Comparison of ENCODE assay signal across 14 cellular contexts in genomic region chr6:42140756-42141602, GRCh38. TPM values are rescaled to one million over a fixed set of nuclear protein-coding genes. Genes with fewer than 3 reads are reported as not detected.
DNase-seq lines count a peak whose midpoint lies in the region; ATAC-seq and TF ChIP-seq lines count a peak whose summit lies in the region.
"Had no signal": no experiment of that assay in that cellular context is flagged by ENCODE, and none has a peak within 500 bp of the region (broad histone marks: within the 10 kb centered on the region; RNA-seq: fewer than 3 reads in every experiment).

No MANE protein-coding gene starts in this region.

- H3K79me2 ChIP-seq in trophoblast cell (ENCODE audit: control insufficient read depth, insufficient read depth, low read length, poor library complexity), result peaks cover 12% of the 10 kb centered on the region

- no peak for TF ChIP-seq CTCF in uterus (IDR thresholded peaks at IDR 0.05)

- H3K23ac ChIP-seq in trophoblast cell (ENCODE audit: low read length), result no peak overlapping the region

- H3K79me1 ChIP-seq in trophoblast cell (ENCODE audit: low read length), result peaks cover 17% of the 10 kb centered on the region

- no peak overlapping the region for H3K14ac ChIP-seq in trophoblast cell (ENCODE audit: low read length)

- no peak overlapping the region for H4K8ac ChIP-seq in trophoblast cell (ENCODE audit: low read depth, low read length)

- DNase-seq in T-helper 17 cell (no peak), left ventricle myocardium superior (peak; percentile 44), trophoblast cell (peak in 1 of 2 donors; percentile 11), uterus (no peak)
- DNase-seq in activated T-helper 1 cell treated with anti-CD3 and anti-CD28 coated beads, Interleukin-12 subunit alpha, Interleukin-12 subunit beta, Interleukin-2, Interleukin-4 antibody, amounts not matched to agents 30 ng/mL and 10 ng/mL and 1 ng/mL, durations not matched to agents 14 hours and 24 hours and 36 hours (ENCODE audit: low spot score), result no peak
- DNase-seq: cortex of kidney; left cardiac atrium; stimulated activated CD4-positive, alpha-beta T cell treated with anti-CD3 and anti-CD28 coated beads, Interleukin-1b, Interleukin-23, amount 100 ng/mL, for 48 hours had no signal

- H2BK120ac ChIP-seq in trophoblast cell (ENCODE audit: insufficient read depth, low read length, poor library complexity), result no peak overlapping the region

- no peak overlapping the region for H2AK5ac ChIP-seq in trophoblast cell (ENCODE audit: low read length)

- no peak overlapping the region for H3K18ac ChIP-seq in trophoblast cell (ENCODE audit: low read length)

- no peak overlapping the region for H4K12ac ChIP-seq in trophoblast cell (ENCODE audit: low read depth, low read length)

- H3K9ac ChIP-seq in ES-I3 (ENCODE audit: low read depth, low read length) (peak overlapping the region; percentile 73), trophoblast cell (ENCODE audit: low read length) (peak overlapping the region; percentile 23)

- H3K4ac ChIP-seq in trophoblast cell (ENCODE audit: low read depth, low read length), result peak overlapping the region; percentile 71

- no CpG with 5 or more reads among the region's 9 CpGs for WGBS in trophoblast cell (ENCODE audit: extremely low coverage, insufficient coverage, insufficient read length)

- H3K27me3 ChIP-seq in trophoblast cell (ENCODE audit: insufficient read depth, low read length) (no peaks in the 10 kb centered on the region), uterus (peaks cover 0 to 3% of the 10 kb centered on the region in 2 donors)
- H3K27me3 ChIP-seq: SJSA1 had no signal

- H3K27ac ChIP-seq in trophoblast cell (ENCODE audit: low read depth, low read length) (no peak overlapping the region), uterus (no peak overlapping the region)
- H3K27ac ChIP-seq: SJSA1 had no signal

- peaks cover 6% of the 10 kb centered on the region for H3K36me3 Mint-ChIP-seq in T-helper 17 cell (ENCODE audit: low read depth)
- H3K36me3 Mint-ChIP-seq in activated T-helper 1 cell treated with anti-CD3 and anti-CD28 coated beads, Interleukin-12 subunit alpha, Interleukin-12 subunit beta, Interleukin-2, Interleukin-4 antibody, amounts not matched to agents 30 ng/mL and 10 ng/mL and 1 ng/mL, durations not matched to agents 14 hours and 24 hours and 36 hours (ENCODE audit: low read depth), result no peaks in the 10 kb centered on the region

- H3K36me3 ChIP-seq in ES-I3 (ENCODE audit: insufficient read depth, low read length) (no peaks in the 10 kb centered on the region), trophoblast cell (ENCODE audit: control insufficient read depth in 1 of 2, insufficient read depth in 2 of 2, low read length in 2 of 2) (no peaks in the 10 kb centered on the region), uterus (no peaks in the 10 kb centered on the region)
- H3K36me3 ChIP-seq: SJSA1 had no signal

- peaks cover 6% of the 10 kb centered on the region for H3K4me1 Mint-ChIP-seq in T-helper 17 cell
- peaks cover 14% of the 10 kb centered on the region for H3K4me1 Mint-ChIP-seq in activated T-helper 1 cell treated with anti-CD3 and anti-CD28 coated beads, Interleukin-12 subunit alpha, Interleukin-12 subunit beta, Interleukin-2, Interleukin-4 antibody, amounts not matched to agents 30 ng/mL and 10 ng/mL and 1 ng/mL, durations not matched to agents 14 hours and 24 hours and 36 hours (ENCODE audit: low read depth)

- H2BK12ac ChIP-seq in trophoblast cell (ENCODE audit: low read length), result no peak overlapping the region

- H3K27ac Mint-ChIP-seq in T-helper 17 cell, result no peak overlapping the region
- no peak overlapping the region for H3K27ac Mint-ChIP-seq in activated T-helper 1 cell treated with anti-CD3 and anti-CD28 coated beads, Interleukin-12 subunit alpha, Interleukin-12 subunit beta, Interleukin-2, Interleukin-4 antibody, amounts not matched to agents 30 ng/mL and 10 ng/mL and 1 ng/mL, durations not matched to agents 14 hours and 24 hours and 36 hours

- no peak overlapping the region for H4K91ac ChIP-seq in trophoblast cell (ENCODE audit: low read depth, low read length)

- intact Hi-C loops in left ventricle myocardium superior (cut with micrococcal nuclease) (no loop called here), uterus (cut with DNase I; ENCODE audit: low total_unique reads) (no loop called here)
- intact Hi-C loops in activated T-helper 1 cell treated with anti-CD3 and anti-CD28 coated beads, Interleukin-12 subunit alpha, Interleukin-12 subunit beta, Interleukin-2, Interleukin-4 antibody, amounts not matched to agents 30 ng/mL and 10 ng/mL and 1 ng/mL, durations not matched to agents 14 hours and 24 hours and 36 hours (cut with micrococcal nuclease), result no loop called here

- peaks cover 49% of the 10 kb centered on the region for H3K27me3 Mint-ChIP-seq in T-helper 17 cell
- peaks cover 38% of the 10 kb centered on the region for H3K27me3 Mint-ChIP-seq in activated T-helper 1 cell treated with anti-CD3 and anti-CD28 coated beads, Interleukin-12 subunit alpha, Interleukin-12 subunit beta, Interleukin-2, Interleukin-4 antibody, amounts not matched to agents 30 ng/mL and 10 ng/mL and 1 ng/mL, durations not matched to agents 14 hours and 24 hours and 36 hours (ENCODE audit: insufficient read depth)

- H3K4me2 ChIP-seq in trophoblast cell (ENCODE audit: low read length), result peak overlapping the region; percentile 91

- H2AFZ ChIP-seq in trophoblast cell (ENCODE audit: insufficient read depth, low read length, poor library complexity), result no peak overlapping the region

- ATAC-seq in T-helper 17 cell (no peak), left ventricle myocardium superior (no peak), GM19395 (IDR thresholded peaks at IDR 0.05; ENCODE audit: unreplicated experiment) (no peak), GM21447 (IDR thresholded peaks at IDR 0.05; ENCODE audit: unreplicated experiment) (no peak)

- H3K9me3 ChIP-seq in ES-I3 (ENCODE audit: control insufficient read depth, insufficient read depth, low read length), result no peaks in the 10 kb centered on the region
- H3K9me3 ChIP-seq in T-helper 17 cell (ENCODE audit: control insufficient read depth, low read length, poor library complexity, severe bottlenecking), result no peaks in the 10 kb centered on the region
- no peaks in the 10 kb centered on the region for H3K9me3 ChIP-seq in trophoblast cell (ENCODE audit: insufficient read depth, low read depth, low read length)
- H3K9me3 ChIP-seq in uterus, result no peaks in the 10 kb centered on the region
- H3K9me3 ChIP-seq: SJSA1 had no signal

- peak overlapping the region; percentile 15 for H3K4me3 Mint-ChIP-seq in T-helper 17 cell
- no peak overlapping the region for H3K4me3 Mint-ChIP-seq in activated T-helper 1 cell treated with anti-CD3 and anti-CD28 coated beads, Interleukin-12 subunit alpha, Interleukin-12 subunit beta, Interleukin-2, Interleukin-4 antibody, amounts not matched to agents 30 ng/mL and 10 ng/mL and 1 ng/mL, durations not matched to agents 14 hours and 24 hours and 36 hours

- peaks cover 40% of the 10 kb centered on the region for H3K4me1 ChIP-seq in ES-I3 (ENCODE audit: insufficient read depth, low read length)
- H3K4me1 ChIP-seq in trophoblast cell (ENCODE audit: control insufficient read depth in 1 of 2, insufficient read depth in 2 of 2, low read length in 2 of 2), result peaks cover 18 to 26% of the 10 kb centered on the region in 2 experiments
- peaks cover 0 to 8% of the 10 kb centered on the region in 2 donors for H3K4me1 ChIP-seq in uterus

- peak overlapping the region; percentile 79 for H3K4me3 ChIP-seq in trophoblast cell (ENCODE audit: low read depth, low read length)
- no peak overlapping the region for H3K4me3 ChIP-seq in uterus
- H3K4me3 ChIP-seq: SJSA1 had no signal

- no peaks in the 10 kb centered on the region for H3K9me3 Mint-ChIP-seq in activated T-helper 1 cell treated with anti-CD3 and anti-CD28 coated beads, Interleukin-12 subunit alpha, Interleukin-12 subunit beta, Interleukin-2, Interleukin-4 antibody, amounts not matched to agents 30 ng/mL and 10 ng/mL and 1 ng/mL, durations not matched to agents 14 hours and 24 hours and 36 hours

- no peak overlapping the region for H2BK5ac ChIP-seq in trophoblast cell (ENCODE audit: low read depth, low read length, poor library complexity)

- TF ChIP-seq POLR2A in uterus (IDR thresholded peaks at IDR 0.05), result no peak

RNA-seq across cellular contexts. Expression of gene C6orf132, which starts 1.4 kb away (rescaled TPM):
- total RNA-seq in T-helper 17 cell, result not detected
- total RNA-seq in left ventricle myocardium superior, result 2.2 TPM
- polyA plus RNA-seq in trophoblast cell (2013), result 12.8 and 13.7 TPM in 2 replicates
- total RNA-seq in uterus, result 1 to 10 TPM in 2 of 4 donors, under 1 TPM in 1, not detected in 1; 0.91 to 2.4 (median 1.0) TPM
- 0.18 and 0.20 TPM in 2 replicates for total RNA-seq in activated T-helper 1 cell treated with anti-CD3 and anti-CD28 coated beads, Interleukin-12 subunit alpha, Interleukin-12 subunit beta, Interleukin-2, Interleukin-4 antibody, amounts not matched to agents 30 ng/mL and 10 ng/mL and 1 ng/mL, durations not matched to agents 14 hours and 24 hours and 36 hours
- total RNA-seq: Daoy, SJSA1 had no signal

RNA-seq across cellular contexts. Expression of gene GUCA1A, which starts 32.2 kb away (rescaled TPM):
- total RNA-seq in T-helper 17 cell (not detected), left ventricle myocardium superior (not detected), uterus (under 1 TPM in 1 of 4 donors, not detected in 3; 0.83 TPM)
- polyA plus RNA-seq in trophoblast cell (2013), result 1.2 and 1.7 TPM in 2 replicates
- not detected in 2 replicates for total RNA-seq in activated T-helper 1 cell treated with anti-CD3 and anti-CD28 coated beads, Interleukin-12 subunit alpha, Interleukin-12 subunit beta, Interleukin-2, Interleukin-4 antibody, amounts not matched to agents 30 ng/mL and 10 ng/mL and 1 ng/mL, durations not matched to agents 14 hours and 24 hours and 36 hours
- total RNA-seq: Daoy, left cardiac atrium, M059J, SJSA1 had no signal

RNA-seq across cellular contexts. Expression of gene GUCA1B, which starts 53.8 kb away (rescaled TPM):
- total RNA-seq in T-helper 17 cell (1 to 10 TPM; 1.5 to 2.2 TPM), left ventricle myocardium superior (1.2 TPM), uterus (1 to 10 TPM in 2 of 4 donors, not detected in 2; 3.8 to 4.8 TPM)
- 0.32 and 0.42 TPM in 2 replicates for polyA plus RNA-seq in trophoblast cell (2013)
- 1.0 and 1.1 TPM in 2 replicates for total RNA-seq in activated T-helper 1 cell treated with anti-CD3 and anti-CD28 coated beads, Interleukin-12 subunit alpha, Interleukin-12 subunit beta, Interleukin-2, Interleukin-4 antibody, amounts not matched to agents 30 ng/mL and 10 ng/mL and 1 ng/mL, durations not matched to agents 14 hours and 24 hours and 36 hours
- total RNA-seq: SJSA1 had no signal
